Comparison of ENCODE assay signal across 9 cellular contexts in genomic region chr22:23263651-23264555, GRCh38.
DNase-seq lines count a peak whose midpoint lies in the region; ATAC-seq lines count a peak whose summit lies in the region.
"Had no signal": no experiment of that assay in that cellular context is flagged by ENCODE, and none has a peak within 500 bp of the region (broad histone marks: within the 10 kb centered on the region; RNA-seq: fewer than 3 reads in every experiment).

No MANE protein-coding gene starts in this region.

- no peaks in the 10 kb centered on the region for H3K9me3 Mint-ChIP-seq in activated CD8-positive, alpha-beta T cell treated with anti-CD3 and anti-CD28 coated beads, Interleukin-2, amount 10 ng/mL, durations not matched to agents 7 days and 5 days (ENCODE audit: insufficient read depth)

- H3K27ac Mint-ChIP-seq in activated CD8-positive, alpha-beta T cell treated with anti-CD3 and anti-CD28 coated beads, Interleukin-2, amount 10 ng/mL, durations not matched to agents 7 days and 5 days: peak overlapping the region; percentile 65

- no peak overlapping the region for H3K4me3 ChIP-seq in effector memory CD4-positive, alpha-beta T cell (ENCODE audit: insufficient read depth, low read depth, low read length, poor library complexity, severe bottlenecking)

- POLR2A ChIA-PET in activated CD8-positive, alpha-beta T cell treated with anti-CD3 and anti-CD28 coated beads, Interleukin-2, amount 10 ng/mL, durations not matched to agents 7 days and 5 days (lab: Charles Lee): no interaction called here

- H3K27me3 Mint-ChIP-seq in activated CD8-positive, alpha-beta T cell treated with anti-CD3 and anti-CD28 coated beads, Interleukin-2, amount 10 ng/mL, durations not matched to agents 7 days and 5 days (ENCODE audit: low read depth): no peaks in the 10 kb centered on the region

- H3K4me1 ChIP-seq in effector memory CD4-positive, alpha-beta T cell (ENCODE audit: control insufficient read depth, insufficient read depth, low read length, poor library complexity, severe bottlenecking): no peaks in the 10 kb centered on the region

- H3K36me3 ChIP-seq in effector memory CD4-positive, alpha-beta T cell (ENCODE audit: control insufficient read depth, insufficient read depth, low read length): peaks cover 59% of the 10 kb centered on the region

- H3K4me3 Mint-ChIP-seq in activated CD8-positive, alpha-beta T cell treated with anti-CD3 and anti-CD28 coated beads, Interleukin-2, amount 10 ng/mL, durations not matched to agents 7 days and 5 days: no peak overlapping the region

- CTCF ChIA-PET in activated CD8-positive, alpha-beta T cell treated with anti-CD3 and anti-CD28 coated beads, Interleukin-2, amount 10 ng/mL, durations not matched to agents 7 days and 5 days (lab: Charles Lee): no interaction called here

- no peak overlapping the region for H3K27ac ChIP-seq in effector memory CD4-positive, alpha-beta T cell (ENCODE audit: insufficient read depth, low read length, poor library complexity, severe bottlenecking)

- peak; percentile 67 for ATAC-seq in HG03280 (IDR thresholded peaks at IDR 0.05; ENCODE audit: unreplicated experiment)
- peak; percentile 89 for ATAC-seq in activated CD8-positive, alpha-beta T cell treated with anti-CD3 and anti-CD28 coated beads, Interleukin-2, amount 10 ng/mL, durations not matched to agents 7 days and 5 days
- ATAC-seq in HG03432 (IDR thresholded peaks at IDR 0.05; ENCODE audit: unreplicated experiment): no peak

- H3K9me3 ChIP-seq in effector memory CD4-positive, alpha-beta T cell (ENCODE audit: control insufficient read depth, low read length): no peaks in the 10 kb centered on the region

- no peaks in the 10 kb centered on the region for H3K27me3 ChIP-seq in effector memory CD4-positive, alpha-beta T cell (replicated peaks; ENCODE audit: control insufficient read depth, insufficient read depth, low read length, poor library complexity, severe bottlenecking)

- DNase-seq in activated CD8-positive, alpha-beta T cell treated with anti-CD3 and anti-CD28 coated beads, Interleukin-2, amount 10 ng/mL, durations not matched to agents 7 days and 5 days: peak; percentile 62
- peak; percentile 27 to 38 (median 32) for DNase-seq in effector memory CD4-positive, alpha-beta T cell
- DNase-seq in stimulated activated CD8-positive, alpha-beta memory T cell treated with anti-CD3 and anti-CD28 coated beads, Interleukin-4, amount 100 ng/mL, for 4 hours (ENCODE audit: low read depth in 2 of 2, low spot score in 1 of 2): peak; percentile 21 to 57
- no peak for DNase-seq in NCI-H1694 treated with DMSO at 0.1 percent for 48 hours (lab: John Stamatoyannopoulos, UW)
- no peak for DNase-seq in NCI-H510A treated with DMSO at 0.1 percent for 48 hours (lab: John Stamatoyannopoulos, UW)
- no peak for DNase-seq in SIG-M5 treated with dmso at 0.1 percent for 504 hours (lab: John Stamatoyannopoulos, UW; ENCODE audit: unreplicated experiment)
- DNase-seq: NCI-H748 treated with DMSO at 0.1 percent for 48 hours had no signal

- no peaks in the 10 kb centered on the region for H3K36me3 Mint-ChIP-seq in activated CD8-positive, alpha-beta T cell treated with anti-CD3 and anti-CD28 coated beads, Interleukin-2, amount 10 ng/mL, durations not matched to agents 7 days and 5 days (ENCODE audit: low read depth)

- peaks cover 19% of the 10 kb centered on the region for H3K4me1 Mint-ChIP-seq in activated CD8-positive, alpha-beta T cell treated with anti-CD3 and anti-CD28 coated beads, Interleukin-2, amount 10 ng/mL, durations not matched to agents 7 days and 5 days (ENCODE audit: low read depth)

Comparison
In these comparisons a context has a peak if more than half of its experiments do, and no peak if none do; other contexts are left out.
1. DNase-seq: peak in activated CD8-positive, alpha-beta T cell treated with anti-CD3 and anti-CD28 coated beads, Interleukin-2, amount 10 ng/mL, durations not matched to agents 7 days and 5 days (single experiment), effector memory CD4-positive, alpha-beta T cell (3 of 3) and stimulated activated CD8-positive, alpha-beta memory T cell treated with anti-CD3 and anti-CD28 coated beads, Interleukin-4, amount 100 ng/mL, for 4 hours (2 of 2); none in NCI-H1694 treated with DMSO at 0.1 percent for 48 hours (single experiment), NCI-H510A treated with DMSO at 0.1 percent for 48 hours (single experiment) and SIG-M5 treated with dmso at 0.1 percent for 504 hours (single experiment).